Comparison of ENCODE assay signal across 1 cellular context in the genomic region with DNA sequence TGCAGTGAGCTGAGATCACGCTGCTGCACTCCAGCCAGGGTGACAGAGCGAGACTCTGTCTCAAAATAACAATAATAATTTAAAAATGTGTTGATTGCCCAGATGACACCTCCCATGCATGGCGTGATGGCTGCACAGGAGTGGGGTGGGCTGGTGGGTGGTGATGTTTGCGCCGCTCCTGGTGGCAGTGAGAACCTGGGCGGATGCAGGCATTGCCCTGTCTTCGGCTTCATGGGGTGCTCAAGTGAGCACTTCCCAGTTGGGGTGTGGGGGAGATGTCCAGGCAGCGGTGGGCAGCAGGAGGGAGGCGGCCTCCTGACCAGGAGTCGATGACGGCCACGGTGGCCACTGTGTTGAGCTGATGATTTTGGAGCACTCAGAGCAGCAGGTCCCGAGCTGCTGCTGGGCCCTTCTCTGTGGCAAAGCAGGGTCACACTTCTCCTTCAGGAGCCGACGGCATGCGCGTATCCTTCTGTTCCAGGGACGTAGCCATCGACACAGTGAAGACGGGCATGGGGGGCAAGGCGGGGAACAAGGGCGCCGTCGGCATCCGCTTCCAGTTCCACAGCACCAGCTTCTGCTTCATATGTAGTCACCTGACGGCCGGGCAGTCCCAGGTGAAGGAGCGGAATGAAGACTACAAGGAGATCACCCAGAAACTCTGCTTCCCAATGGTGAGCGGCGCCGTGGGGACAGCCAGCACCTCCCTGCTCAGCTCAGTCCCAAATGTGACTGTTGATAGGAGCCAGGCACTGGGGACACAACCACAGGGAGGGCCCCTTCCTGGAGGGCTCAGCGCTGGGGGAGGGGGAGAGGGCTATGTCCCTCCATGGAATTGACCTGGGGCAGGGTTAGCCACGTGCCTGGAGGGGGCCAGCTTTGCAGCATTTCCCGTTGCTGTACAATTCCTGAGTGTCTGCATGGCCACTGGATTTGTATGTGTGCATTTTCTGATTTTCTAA.
TF ChIP-seq lines count a peak whose summit lies in the region.

No MANE protein-coding gene starts in this region.

TF ChIP-seq in H1, 55 proteins besides CTCF, POLR2A, EP300 and RAD21:
- no peak for TF ChIP-seq ZNF274 (IDR thresholded peaks at IDR 0.05; ENCODE audit: borderline replicate concordance, extremely low read depth, low read length)
- no peak for TF ChIP-seq CEBPB (IDR thresholded peaks at IDR 0.05; ENCODE audit: low read depth, low read length)
TF ChIP-seq in H1: peak in this region for 0.
